ENCODE assay signal across 12 cellular contexts in the genomic region with DNA sequence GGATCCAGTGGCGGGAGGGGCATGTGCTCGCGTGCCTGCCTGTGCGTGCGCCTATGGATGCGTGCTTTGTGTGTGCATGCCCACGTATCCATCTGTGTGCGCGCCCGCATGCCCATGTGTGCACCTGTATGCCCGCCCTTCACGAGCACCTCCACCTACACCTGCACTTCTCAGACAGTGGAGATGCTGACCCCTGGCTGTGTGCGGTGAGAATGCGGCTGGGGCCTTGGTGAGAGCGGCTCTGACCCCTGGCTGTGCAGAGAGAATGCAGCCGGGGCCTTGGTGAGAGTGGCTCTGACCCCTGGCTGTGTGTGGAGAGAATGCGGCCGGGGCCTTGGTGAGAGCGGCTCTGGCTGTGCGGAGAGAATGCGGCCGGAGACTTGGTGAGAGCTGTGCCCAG. TPM values are rescaled to one million over a fixed set of nuclear protein-coding genes. Genes with fewer than 3 reads are reported as not detected.
DNase-seq lines count a peak whose midpoint lies in the region; ATAC-seq and TF ChIP-seq lines count a peak whose summit lies in the region.
"Had no signal": no experiment of that assay in that cellular context is flagged by ENCODE, and none has a peak within 500 bp of the region (broad histone marks: within the 10 kb centered on the region; RNA-seq: fewer than 3 reads in every experiment).

No MANE protein-coding gene starts in this region.

- ATAC-seq in GM19023 (IDR thresholded peaks at IDR 0.05; ENCODE audit: unreplicated experiment) = no peak
- ATAC-seq in activated T-cell treated with anti-CD3 and anti-CD28 coated beads, Interleukin-2, amount 50 U/mL, for 4 hours = no peak

- H3K4me1 Mint-ChIP-seq in neural crest cell = peaks cover 22% of the 10 kb centered on the region
- H3K4me1 Mint-ChIP-seq in activated T-cell treated with anti-CD3 and anti-CD28 coated beads, Interleukin-2, amount 50 U/mL, for 4 hours (ENCODE audit: low read depth) = peaks cover 50% of the 10 kb centered on the region

- no peak overlapping the region for H3K4me3 Mint-ChIP-seq in neural crest cell
- no peak overlapping the region for H3K4me3 Mint-ChIP-seq in activated T-cell treated with anti-CD3 and anti-CD28 coated beads, Interleukin-2, amount 50 U/mL, for 4 hours
- H3K4me3 Mint-ChIP-seq: T-helper 1 cell treated with Interleukin-12 subunit alpha and Interleukin-12 subunit beta and Interleukin-4 antibody, amounts not matched to agents 30 μg/mL and 1 μg/mL, for 36 hours had no signal

- no peaks in the 10 kb centered on the region for H3K36me3 Mint-ChIP-seq in neural crest cell (ENCODE audit: low read depth)
- peaks cover 13% of the 10 kb centered on the region for H3K36me3 Mint-ChIP-seq in activated T-cell treated with anti-CD3 and anti-CD28 coated beads, Interleukin-2, amount 50 U/mL, for 4 hours (ENCODE audit: insufficient read depth)

- no peaks in the 10 kb centered on the region for H3K27me3 Mint-ChIP-seq in neural crest cell (ENCODE audit: low read depth)
- H3K27me3 Mint-ChIP-seq in activated T-cell treated with anti-CD3 and anti-CD28 coated beads, Interleukin-2, amount 50 U/mL, for 4 hours (ENCODE audit: low read depth) = no peaks in the 10 kb centered on the region

- H3K4me3 ChIP-seq in cardiac fibroblast (replicated peaks in 1 of 2; ENCODE audit: low read depth in 2 of 2, low read length in 2 of 2) = no peak overlapping the region
- H3K4me3 ChIP-seq: heart left ventricle, uterus had no signal

- TF ChIP-seq CTCF in GM12873 (IDR thresholded peaks at IDR 0.05; ENCODE audit: insufficient read depth, low read depth, low read length, missing control alignments) (peak; percentile 48), LNCAP (IDR thresholded peaks at IDR 0.05) (peak; percentile 20; the same call in 1 of the 2 replicates), cardiac fibroblast (IDR thresholded peaks at IDR 0.05; ENCODE audit: low read depth, low read length) (peak; percentile 19), neural crest cell (conservative IDR thresholded peaks at IDR 0.05) (peak; percentile 46)

- H3K9me3 Mint-ChIP-seq in neural crest cell = no peaks in the 10 kb centered on the region
- H3K9me3 Mint-ChIP-seq in activated T-cell treated with anti-CD3 and anti-CD28 coated beads, Interleukin-2, amount 50 U/mL, for 4 hours = no peaks in the 10 kb centered on the region
- H3K9me3 Mint-ChIP-seq: T-helper 1 cell treated with Interleukin-12 subunit alpha and Interleukin-12 subunit beta and Interleukin-4 antibody, amounts not matched to agents 30 μg/mL and 1 μg/mL, for 36 hours had no signal

- no peak for DNase-seq in cardiac fibroblast (ENCODE audit: low read depth in 2 of 2)
- peak; percentile 15 for DNase-seq in neural crest cell (ENCODE audit: low read depth, low spot score)
- no peak for DNase-seq in activated T-cell treated with anti-CD3 and anti-CD28 coated beads, Interleukin-2, amount 50 U/mL, for 4 hours
- no peak for DNase-seq in GM19238 (ENCODE audit: insufficient read length, low spot score)
- DNase-seq: DMS79 treated with DMSO at 0.1 percent for 48 hours; effector memory CD4-positive, alpha-beta T cell; heart left ventricle; uterus had no signal

- peak overlapping the region; percentile 86 for H3K27ac Mint-ChIP-seq in neural crest cell (ENCODE audit: unreplicated experiment)
- H3K27ac Mint-ChIP-seq: T-helper 1 cell treated with Interleukin-12 subunit alpha and Interleukin-12 subunit beta and Interleukin-4 antibody, amounts not matched to agents 30 μg/mL and 1 μg/mL, for 36 hours had no signal

RNA-seq across cellular contexts. Expression of a gene that starts 33.9 kb away (rescaled TPM):
- total RNA-seq in neural crest cell = 36.4 and 38.2 TPM in 2 replicates
- total RNA-seq in activated T-cell treated with anti-CD3 and anti-CD28 coated beads, Interleukin-2, amount 50 U/mL, for 4 hours = 10 to 100 TPM; 34.1 to 40.4 (median 35.4) TPM

RNA-seq across cellular contexts. Expression of a gene that starts 35.7 kb away (rescaled TPM):
- 1.4 and 2.1 TPM in 2 replicates for total RNA-seq in neural crest cell
- not detected for total RNA-seq in activated T-cell treated with anti-CD3 and anti-CD28 coated beads, Interleukin-2, amount 50 U/mL, for 4 hours

RNA-seq across cellular contexts. Expression of a gene that starts 38.2 kb away (rescaled TPM):
- 2.0 and 3.0 TPM in 2 replicates for total RNA-seq in neural crest cell
- not detected for total RNA-seq in activated T-cell treated with anti-CD3 and anti-CD28 coated beads, Interleukin-2, amount 50 U/mL, for 4 hours

RNA-seq across cellular contexts. Expression of a gene that starts 42.9 kb away (rescaled TPM):
- total RNA-seq in neural crest cell = 1.9 and 2.8 TPM in 2 replicates
- under 1 TPM in 1 of 3 donors, not detected in 2; 0.18 TPM for total RNA-seq in activated T-cell treated with anti-CD3 and anti-CD28 coated beads, Interleukin-2, amount 50 U/mL, for 4 hours

RNA-seq across cellular contexts. Expression of a gene that starts 51.7 kb away (rescaled TPM):
- 80.4 and 84.6 TPM in 2 replicates for total RNA-seq in neural crest cell
- total RNA-seq in activated T-cell treated with anti-CD3 and anti-CD28 coated beads, Interleukin-2, amount 50 U/mL, for 4 hours = 100 to 1,000 TPM; 124 to 136 (median 128) TPM
